1 cellular context compared by ENCODE assay signal in the genomic region with DNA sequence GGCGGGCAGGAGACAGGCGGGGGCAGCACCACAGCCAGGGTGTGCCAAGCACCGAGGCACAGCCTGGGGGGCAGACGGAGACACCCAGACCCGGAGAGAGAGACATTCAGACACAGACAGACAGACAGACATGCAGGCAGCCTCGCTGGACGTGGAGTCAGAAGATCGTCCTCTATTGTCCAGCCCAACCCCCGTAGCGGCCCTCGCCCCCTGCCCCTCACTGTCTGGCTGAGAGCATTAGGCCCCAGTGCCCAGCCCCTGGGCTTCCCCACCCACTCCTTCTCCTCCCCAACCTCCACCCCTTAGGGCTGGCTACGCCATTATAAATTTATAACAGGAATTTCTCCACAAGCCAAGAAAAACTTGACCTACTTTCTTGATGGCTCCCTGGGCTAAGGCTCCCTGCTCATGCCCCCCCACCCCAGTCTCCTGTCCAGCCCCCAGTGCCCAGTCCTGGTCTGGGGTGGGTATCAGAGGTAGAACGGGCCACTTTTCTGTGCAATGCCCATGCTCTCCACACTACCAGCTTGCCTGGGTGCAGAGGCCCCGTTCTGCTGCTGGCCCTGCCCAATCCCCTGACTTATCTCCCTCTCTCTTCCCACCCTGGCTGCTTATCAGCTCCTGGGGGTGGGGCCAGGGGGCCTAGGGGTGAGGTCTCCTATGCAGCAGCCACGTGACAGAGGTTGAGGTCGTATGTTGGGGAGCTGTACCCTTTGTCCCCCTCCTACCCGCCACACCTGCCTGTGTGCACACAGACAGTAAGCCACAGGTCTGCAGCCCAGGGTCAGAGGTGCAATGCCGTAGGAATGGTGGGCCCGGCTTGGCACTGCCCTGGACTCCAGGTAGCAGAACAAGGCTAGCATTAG.
A peak's percentile ranks its signal among the peaks of the same experiment; 100 is the strongest.
TF ChIP-seq lines count a peak whose summit lies in the region.

No MANE protein-coding gene starts in this region.

TF ChIP-seq in HepG2, 621 proteins besides CTCF, POLR2A, EP300 and RAD21 (continued from another document and continues in another):
- TF ChIP-seq ZNF232 (CRISPR knock-in tag; IDR thresholded peaks at IDR 0.05; ENCODE audit: borderline replicate concordance) (no peak), ATAD3A (CRISPR knock-in tag; IDR thresholded peaks at IDR 0.05) (no peak), ZFX (CRISPR knock-in tag; IDR thresholded peaks at IDR 0.05; ENCODE audit: low read depth) (peak; percentile 40; the same call in 1 of the 2 replicates), RXRB (CRISPR knock-in tag; IDR thresholded peaks at IDR 0.05; ENCODE audit: borderline replicate concordance) (peak; percentile 15; the same call in 1 of the 2 replicates), NRL (CRISPR knock-in tag; IDR thresholded peaks at IDR 0.05; ENCODE audit: borderline replicate concordance) (peak; percentile 50; the same call in 1 of the 2 replicates), PAWR (CRISPR knock-in tag; IDR thresholded peaks at IDR 0.05; ENCODE audit: borderline replicate concordance) (no peak), ZNF331 (CRISPR knock-in tag; IDR thresholded peaks at IDR 0.05) (peak; percentile 39; the same call in 1 of the 2 replicates), ZNF326 (CRISPR knock-in tag; IDR thresholded peaks at IDR 0.05; ENCODE audit: borderline replicate concordance) (no peak), NR2F6 (IDR thresholded peaks at IDR 0.05) (peak; percentile 74), NR2F6 (CRISPR knock-in tag; IDR thresholded peaks at IDR 0.05) (peak; percentile 74; the same call in 1 of the 2 replicates), WIZ (CRISPR knock-in tag; IDR thresholded peaks at IDR 0.05) (no peak), ZNF605 (CRISPR knock-in tag; IDR thresholded peaks at IDR 0.05) (no peak), STAT6 (CRISPR knock-in tag; IDR thresholded peaks at IDR 0.05; ENCODE audit: borderline replicate concordance) (no peak), PHF20 (CRISPR knock-in tag; IDR thresholded peaks at IDR 0.05) (no peak), SMARCE1 (IDR thresholded peaks at IDR 0.05; ENCODE audit: borderline replicate concordance) (no peak), TBX2 (CRISPR knock-in tag; IDR thresholded peaks at IDR 0.05; ENCODE audit: borderline replicate concordance) (no peak), AGO1 (IDR thresholded peaks at IDR 0.05; ENCODE audit: low read depth, low read length, poor library complexity, severe bottlenecking) (peak; percentile 7), ZNF660 (CRISPR knock-in tag; IDR thresholded peaks at IDR 0.05; ENCODE audit: borderline replicate concordance, low read depth) (no peak), TSC22D2 (CRISPR knock-in tag; IDR thresholded peaks at IDR 0.05; ENCODE audit: borderline replicate concordance) (no peak), MAF1 (CRISPR knock-in tag; IDR thresholded peaks at IDR 0.05; ENCODE audit: borderline replicate concordance) (no peak), CCAR2 (optimal IDR thresholded peaks at IDR 0.05; ENCODE audit: low read depth, low read length) (no peak), ZFP36L1 (CRISPR knock-in tag; IDR thresholded peaks at IDR 0.05) (peak; percentile 72; the same call in 1 of the 2 replicates), MEIS2 (CRISPR knock-in tag; IDR thresholded peaks at IDR 0.05) (0 out of 2 replicates have a peak, but pooled peaks have one; percentile 18), IKZF4 (CRISPR knock-in tag; IDR thresholded peaks at IDR 0.05; ENCODE audit: borderline replicate concordance, low read depth, not compliant biosample characterization) (no peak), ELF4 (CRISPR knock-in tag; IDR thresholded peaks at IDR 0.05; ENCODE audit: borderline replicate concordance) (no peak), ESRRA (CRISPR knock-in tag; IDR thresholded peaks at IDR 0.05; ENCODE audit: low read depth) (peak; percentile 19; the same call in 1 of the 2 replicates), SKI (IDR thresholded peaks at IDR 0.05; ENCODE audit: partially characterized antibody) (peak; percentile 30), XRCC5 (optimal IDR thresholded peaks at IDR 0.05; ENCODE audit: low read length) (no peak), HIVEP1 (CRISPR knock-in tag; IDR thresholded peaks at IDR 0.05) (no peak), KDM4B (CRISPR knock-in tag; IDR thresholded peaks at IDR 0.05) (no peak), TMF1 (CRISPR knock-in tag; IDR thresholded peaks at IDR 0.05; ENCODE audit: low read depth) (0 out of 2 replicates have a peak, but pooled peaks have one; percentile 35), FOXM1 (CRISPR knock-in tag; IDR thresholded peaks at IDR 0.05) (no peak), NPAS2 (CRISPR knock-in tag; IDR thresholded peaks at IDR 0.05; ENCODE audit: borderline replicate concordance) (peak; percentile 58; the same call in 1 of the 2 replicates), HCFC1 (IDR thresholded peaks at IDR 0.05; ENCODE audit: low read depth, low read length) (no peak), ZNF670 (CRISPR knock-in tag; IDR thresholded peaks at IDR 0.05; ENCODE audit: borderline replicate concordance) (peak; percentile 47; the same call in 1 of the 2 replicates), KDM6A (CRISPR knock-in tag; IDR thresholded peaks at IDR 0.05; ENCODE audit: low read depth) (0 out of 2 replicates have a peak, but pooled peaks have one; percentile 11), REXO4 (CRISPR knock-in tag; IDR thresholded peaks at IDR 0.05; ENCODE audit: borderline replicate concordance) (no peak)
- TF ChIP-seq, protein P1, sequence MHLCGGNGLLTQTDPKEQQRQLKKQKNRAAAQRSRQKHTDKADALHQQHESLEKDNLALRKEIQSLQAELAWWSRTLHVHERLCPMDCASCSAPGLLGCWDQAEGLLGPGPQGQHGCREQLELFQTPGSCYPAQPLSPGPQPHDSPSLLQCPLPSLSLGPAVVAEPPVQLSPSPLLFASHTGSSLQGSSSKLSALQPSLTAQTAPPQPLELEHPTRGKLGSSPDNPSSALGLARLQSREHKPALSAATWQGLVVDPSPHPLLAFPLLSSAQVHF (CRISPR knock-in tag; IDR thresholded peaks at IDR 0.05) = no peak
- TF ChIP-seq, protein P2, sequence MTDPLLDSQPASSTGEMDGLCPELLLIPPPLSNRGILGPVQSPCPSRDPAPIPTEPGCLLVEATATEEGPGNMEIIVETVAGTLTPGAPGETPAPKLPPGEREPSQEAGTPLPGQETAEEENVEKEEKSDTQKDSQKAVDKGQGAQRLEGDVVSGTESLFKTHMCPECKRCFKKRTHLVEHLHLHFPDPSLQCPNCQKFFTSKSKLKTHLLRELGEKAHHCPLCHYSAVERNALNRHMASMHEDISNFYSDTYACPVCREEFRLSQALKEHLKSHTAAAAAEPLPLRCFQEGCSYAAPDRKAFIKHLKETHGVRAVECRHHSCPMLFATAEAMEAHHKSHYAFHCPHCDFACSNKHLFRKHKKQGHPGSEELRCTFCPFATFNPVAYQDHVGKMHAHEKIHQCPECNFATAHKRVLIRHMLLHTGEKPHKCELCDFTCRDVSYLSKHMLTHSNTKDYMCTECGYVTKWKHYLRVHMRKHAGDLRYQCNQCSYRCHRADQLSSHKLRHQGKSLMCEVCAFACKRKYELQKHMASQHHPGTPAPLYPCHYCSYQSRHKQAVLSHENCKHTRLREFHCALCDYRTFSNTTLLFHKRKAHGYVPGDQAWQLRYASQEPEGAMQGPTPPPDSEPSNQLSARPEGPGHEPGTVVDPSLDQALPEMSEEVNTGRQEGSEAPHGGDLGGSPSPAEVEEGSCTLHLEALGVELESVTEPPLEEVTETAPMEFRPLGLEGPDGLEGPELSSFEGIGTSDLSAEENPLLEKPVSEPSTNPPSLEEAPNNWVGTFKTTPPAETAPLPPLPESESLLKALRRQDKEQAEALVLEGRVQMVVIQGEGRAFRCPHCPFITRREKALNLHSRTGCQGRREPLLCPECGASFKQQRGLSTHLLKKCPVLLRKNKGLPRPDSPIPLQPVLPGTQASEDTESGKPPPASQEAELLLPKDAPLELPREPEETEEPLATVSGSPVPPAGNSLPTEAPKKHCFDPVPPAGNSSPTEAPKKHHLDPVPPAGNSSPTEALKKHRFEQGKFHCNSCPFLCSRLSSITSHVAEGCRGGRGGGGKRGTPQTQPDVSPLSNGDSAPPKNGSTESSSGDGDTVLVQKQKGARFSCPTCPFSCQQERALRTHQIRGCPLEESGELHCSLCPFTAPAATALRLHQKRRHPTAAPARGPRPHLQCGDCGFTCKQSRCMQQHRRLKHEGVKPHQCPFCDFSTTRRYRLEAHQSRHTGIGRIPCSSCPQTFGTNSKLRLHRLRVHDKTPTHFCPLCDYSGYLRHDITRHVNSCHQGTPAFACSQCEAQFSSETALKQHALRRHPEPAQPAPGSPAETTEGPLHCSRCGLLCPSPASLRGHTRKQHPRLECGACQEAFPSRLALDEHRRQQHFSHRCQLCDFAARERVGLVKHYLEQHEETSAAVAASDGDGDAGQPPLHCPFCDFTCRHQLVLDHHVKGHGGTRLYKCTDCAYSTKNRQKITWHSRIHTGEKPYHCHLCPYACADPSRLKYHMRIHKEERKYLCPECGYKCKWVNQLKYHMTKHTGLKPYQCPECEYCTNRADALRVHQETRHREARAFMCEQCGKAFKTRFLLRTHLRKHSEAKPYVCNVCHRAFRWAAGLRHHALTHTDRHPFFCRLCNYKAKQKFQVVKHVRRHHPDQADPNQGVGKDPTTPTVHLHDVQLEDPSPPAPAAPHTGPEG (CRISPR knock-in tag; IDR thresholded peaks at IDR 0.05) = 0 out of 2 replicates have a peak, but pooled peaks have one; percentile 7
- TF ChIP-seq, protein P3, sequence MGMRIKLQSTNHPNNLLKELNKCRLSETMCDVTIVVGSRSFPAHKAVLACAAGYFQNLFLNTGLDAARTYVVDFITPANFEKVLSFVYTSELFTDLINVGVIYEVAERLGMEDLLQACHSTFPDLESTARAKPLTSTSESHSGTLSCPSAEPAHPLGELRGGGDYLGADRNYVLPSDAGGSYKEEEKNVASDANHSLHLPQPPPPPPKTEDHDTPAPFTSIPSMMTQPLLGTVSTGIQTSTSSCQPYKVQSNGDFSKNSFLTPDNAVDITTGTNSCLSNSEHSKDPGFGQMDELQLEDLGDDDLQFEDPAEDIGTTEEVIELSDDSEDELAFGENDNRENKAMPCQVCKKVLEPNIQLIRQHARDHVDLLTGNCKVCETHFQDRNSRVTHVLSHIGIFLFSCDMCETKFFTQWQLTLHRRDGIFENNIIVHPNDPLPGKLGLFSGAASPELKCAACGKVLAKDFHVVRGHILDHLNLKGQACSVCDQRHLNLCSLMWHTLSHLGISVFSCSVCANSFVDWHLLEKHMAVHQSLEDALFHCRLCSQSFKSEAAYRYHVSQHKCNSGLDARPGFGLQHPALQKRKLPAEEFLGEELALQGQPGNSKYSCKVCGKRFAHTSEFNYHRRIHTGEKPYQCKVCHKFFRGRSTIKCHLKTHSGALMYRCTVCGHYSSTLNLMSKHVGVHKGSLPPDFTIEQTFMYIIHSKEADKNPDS (CRISPR knock-in tag; IDR thresholded peaks at IDR 0.05) = no peak
- TF ChIP-seq, protein P4, sequence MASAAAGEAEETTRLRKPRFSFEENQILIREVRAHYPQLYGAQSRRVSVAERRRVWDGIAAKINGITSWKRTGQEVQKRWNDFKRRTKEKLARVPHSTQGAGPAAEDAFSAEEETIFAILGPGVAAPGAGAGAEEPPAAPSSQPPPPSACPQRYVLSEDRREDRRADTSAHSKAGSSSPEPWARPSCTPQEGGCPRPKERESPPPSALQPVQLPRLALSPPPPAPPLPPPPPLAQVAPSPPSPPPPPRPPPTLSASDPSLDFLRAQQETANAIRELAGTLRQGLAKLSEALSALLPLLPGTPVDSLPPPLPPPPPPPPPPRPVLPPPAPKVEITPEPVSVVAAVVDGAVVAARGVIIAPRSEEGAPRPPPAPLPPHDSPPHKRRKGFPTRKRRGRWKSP (CRISPR knock-in tag; IDR thresholded peaks at IDR 0.05) = no peak
- TF ChIP-seq, protein P5, sequence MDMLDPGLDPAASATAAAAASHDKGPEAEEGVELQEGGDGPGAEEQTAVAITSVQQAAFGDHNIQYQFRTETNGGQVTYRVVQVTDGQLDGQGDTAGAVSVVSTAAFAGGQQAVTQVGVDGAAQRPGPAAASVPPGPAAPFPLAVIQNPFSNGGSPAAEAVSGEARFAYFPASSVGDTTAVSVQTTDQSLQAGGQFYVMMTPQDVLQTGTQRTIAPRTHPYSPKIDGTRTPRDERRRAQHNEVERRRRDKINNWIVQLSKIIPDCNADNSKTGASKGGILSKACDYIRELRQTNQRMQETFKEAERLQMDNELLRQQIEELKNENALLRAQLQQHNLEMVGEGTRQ (IDR thresholded peaks at IDR 0.05; ENCODE audit: low read depth, low read length) = no peak
- TF ChIP-seq, protein P5 (CRISPR knock-in tag; IDR thresholded peaks at IDR 0.05; ENCODE audit: borderline replicate concordance) = peak; percentile 53; the same call in 1 of the 2 replicates
- TF ChIP-seq, protein P6, sequence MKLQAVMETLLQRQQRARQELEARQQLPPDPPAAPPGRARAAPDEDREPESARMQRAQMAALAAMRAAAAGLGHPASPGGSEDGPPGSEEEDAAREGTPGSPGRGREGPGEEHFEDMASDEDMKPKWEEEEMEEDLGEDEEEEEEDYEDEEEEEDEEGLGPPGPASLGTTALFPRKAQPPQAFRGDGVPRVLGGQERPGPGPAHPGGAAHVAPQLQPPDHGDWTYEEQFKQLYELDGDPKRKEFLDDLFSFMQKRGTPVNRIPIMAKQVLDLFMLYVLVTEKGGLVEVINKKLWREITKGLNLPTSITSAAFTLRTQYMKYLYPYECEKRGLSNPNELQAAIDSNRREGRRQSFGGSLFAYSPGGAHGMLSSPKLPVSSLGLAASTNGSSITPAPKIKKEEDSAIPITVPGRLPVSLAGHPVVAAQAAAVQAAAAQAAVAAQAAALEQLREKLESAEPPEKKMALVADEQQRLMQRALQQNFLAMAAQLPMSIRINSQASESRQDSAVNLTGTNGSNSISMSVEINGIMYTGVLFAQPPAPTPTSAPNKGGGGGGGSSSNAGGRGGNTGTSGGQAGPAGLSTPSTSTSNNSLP (IDR thresholded peaks at IDR 0.05; ENCODE audit: low read depth, low read length) = no peak
